26 cellular contexts compared by ENCODE assay signal in genomic region chr3:55984631-55985030, GRCh38.
"Had no signal": no experiment of that assay in that cellular context is flagged by ENCODE, and none has a peak within 500 bp of the region (broad histone marks: within the 10 kb centered on the region; RNA-seq: fewer than 3 reads in every experiment).

No MANE protein-coding gene starts in this region.

- H3K27ac ChIP-seq: epithelial cell of prostate, esophagus squamous epithelium, heart right ventricle, neural progenitor cell, right lobe of liver, vagina had no signal

- H3K4me2 ChIP-seq: neural progenitor cell had no signal

- H3K9me3 ChIP-seq: esophagus squamous epithelium, heart right ventricle, right lobe of liver, vagina had no signal

- DNase-seq: activated B cell treated with CpG ODN at 0.5 μM for 24 hours; activated CD4-positive, alpha-beta T cell treated with anti-CD3 and anti-CD28 coated beads, Interleukin-2, amount 50 U/mL, for 1 hour; activated CD8-positive, alpha-beta T cell treated with anti-CD3 and anti-CD28 coated beads for 36 hours; activated naive CD4-positive, alpha-beta T cell treated with Interleukin-2 at 50 U/mL for 16 hours; activated T-cell treated with anti-CD3 and anti-CD28 coated beads, Interleukin-2, amount 50 U/mL, for 4 hours; anterior cingulate cortex; esophagus squamous epithelium; foreskin melanocyte; heart right ventricle; left cardiac atrium; mammary epithelial cell; midbrain; natural killer cell; posterior cingulate gyrus; right lobe of liver; small intestine; stimulated activated CD4-positive, alpha-beta T cell treated with anti-CD3 and anti-CD28 coated beads, Interleukin-1b, Interleukin-23, amount 100 ng/mL, for 48 hours; stimulated activated CD4-positive, alpha-beta T cell treated with anti-CD3 and anti-CD28 coated beads, Interleukin-4, amount 100 ng/mL, for 4 hours; stimulated activated CD8-positive, alpha-beta memory T cell treated with anti-CD3 and anti-CD28 coated beads, Interleukin-4, amount 100 ng/mL, for 48 hours; stimulated activated naive CD8-positive, alpha-beta T cell treated with anti-CD3 and anti-CD28 coated beads, Interleukin-15, amount 100 ng/mL, for 72 hours; substantia nigra had no signal

- H3K36me3 ChIP-seq: esophagus squamous epithelium, heart right ventricle, neural progenitor cell, right lobe of liver, vagina had no signal

- ATAC-seq: activated CD8-positive, alpha-beta T cell treated with anti-CD3 and anti-CD28 coated beads for 36 hours; activated T-cell treated with anti-CD3 and anti-CD28 coated beads, Interleukin-2, amount 50 U/mL, for 4 hours; activated T-helper 17 cell treated with anti-CD3 and anti-CD28 coated beads, Interleukin-2, amount 50 U/mL, for 72 hours; heart right ventricle; left cardiac atrium; natural killer cell; right lobe of liver; stimulated activated memory B cell treated with anti-CD40 and anti-IgM and Interleukin-4, amounts not matched to agents 10 μg/mL and 1 μg/mL and 100 μg/mL, for 72 hours; stimulated activated naive CD8-positive, alpha-beta T cell treated with anti-CD3 and anti-CD28 coated beads, Interleukin-15, amount 100 ng/mL, for 72 hours had no signal

- H3K9ac ChIP-seq: neural progenitor cell had no signal

- H3K4me3 ChIP-seq: esophagus squamous epithelium, heart right ventricle, neural progenitor cell, right lobe of liver, vagina had no signal

- H3K4me1 ChIP-seq: esophagus squamous epithelium, heart right ventricle, right lobe of liver, vagina had no signal

- H2AFZ ChIP-seq: neural progenitor cell had no signal

- H3K27me3 ChIP-seq: esophagus squamous epithelium, neural progenitor cell, right lobe of liver, vagina had no signal
